ENCODE assay signal across 1 cellular context in the genomic region with DNA sequence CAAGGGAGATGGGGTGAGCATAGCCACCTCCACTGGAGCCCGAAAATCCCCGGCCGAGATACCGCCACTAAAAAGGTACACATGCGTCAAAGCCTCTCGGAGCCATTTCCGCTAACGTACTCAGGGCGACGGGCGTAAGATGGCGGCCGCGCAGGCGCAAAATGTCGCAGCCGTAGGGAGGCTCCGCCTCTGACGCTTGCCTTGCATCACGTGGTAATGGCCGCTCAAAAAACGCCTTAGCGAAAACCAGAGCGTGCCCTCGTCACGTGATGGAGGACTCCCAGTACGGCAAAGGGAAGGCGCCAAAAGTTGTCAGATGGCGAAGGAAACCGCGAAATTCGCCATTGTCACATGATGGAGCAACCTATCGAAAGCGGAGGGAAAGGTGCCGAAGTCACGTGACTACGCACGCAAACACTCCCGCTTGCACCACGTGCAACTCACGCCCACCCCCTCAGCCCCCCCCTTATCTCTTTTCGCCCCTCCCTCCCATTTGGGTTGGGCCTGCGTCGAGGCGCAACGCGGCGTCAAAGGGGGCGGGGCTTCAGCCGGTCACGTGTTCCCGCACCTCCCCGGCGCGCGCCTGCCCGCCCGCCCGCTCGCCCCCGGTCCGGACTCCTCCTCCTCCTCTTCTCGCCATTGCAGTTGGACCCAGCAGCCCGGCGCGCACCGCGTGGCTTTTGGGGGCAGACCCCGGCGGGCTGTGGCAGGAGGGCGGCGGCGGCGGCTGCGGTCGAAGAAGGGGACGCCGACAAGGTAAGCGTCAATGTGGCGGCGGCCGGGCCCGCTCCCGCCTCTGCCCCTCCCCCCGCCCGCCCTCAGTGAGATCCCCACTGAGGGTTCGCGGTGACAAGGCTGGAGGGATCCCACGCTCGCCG.
TF ChIP-seq lines count a peak whose summit lies in the region.

A gene (plus strand): TSS at position 615 of the 878 bp plus-strand sequence. CDS start 16,260 bp downstream, outside the sequence.

TF ChIP-seq in K562, 482 proteins besides CTCF, POLR2A, EP300 and RAD21 (continued from another document and continues in another):
- no peak for TF ChIP-seq JUNB (CRISPR knock-in tag; conservative IDR thresholded peaks at IDR 0.05)
- TF ChIP-seq ZC3H11A (IDR thresholded peaks at IDR 0.05; ENCODE audit: low read depth, low read length): peak; percentile 98
- no peak for TF ChIP-seq CBFA2T3 (IDR thresholded peaks at IDR 0.05)
- TF ChIP-seq, protein P1, sequence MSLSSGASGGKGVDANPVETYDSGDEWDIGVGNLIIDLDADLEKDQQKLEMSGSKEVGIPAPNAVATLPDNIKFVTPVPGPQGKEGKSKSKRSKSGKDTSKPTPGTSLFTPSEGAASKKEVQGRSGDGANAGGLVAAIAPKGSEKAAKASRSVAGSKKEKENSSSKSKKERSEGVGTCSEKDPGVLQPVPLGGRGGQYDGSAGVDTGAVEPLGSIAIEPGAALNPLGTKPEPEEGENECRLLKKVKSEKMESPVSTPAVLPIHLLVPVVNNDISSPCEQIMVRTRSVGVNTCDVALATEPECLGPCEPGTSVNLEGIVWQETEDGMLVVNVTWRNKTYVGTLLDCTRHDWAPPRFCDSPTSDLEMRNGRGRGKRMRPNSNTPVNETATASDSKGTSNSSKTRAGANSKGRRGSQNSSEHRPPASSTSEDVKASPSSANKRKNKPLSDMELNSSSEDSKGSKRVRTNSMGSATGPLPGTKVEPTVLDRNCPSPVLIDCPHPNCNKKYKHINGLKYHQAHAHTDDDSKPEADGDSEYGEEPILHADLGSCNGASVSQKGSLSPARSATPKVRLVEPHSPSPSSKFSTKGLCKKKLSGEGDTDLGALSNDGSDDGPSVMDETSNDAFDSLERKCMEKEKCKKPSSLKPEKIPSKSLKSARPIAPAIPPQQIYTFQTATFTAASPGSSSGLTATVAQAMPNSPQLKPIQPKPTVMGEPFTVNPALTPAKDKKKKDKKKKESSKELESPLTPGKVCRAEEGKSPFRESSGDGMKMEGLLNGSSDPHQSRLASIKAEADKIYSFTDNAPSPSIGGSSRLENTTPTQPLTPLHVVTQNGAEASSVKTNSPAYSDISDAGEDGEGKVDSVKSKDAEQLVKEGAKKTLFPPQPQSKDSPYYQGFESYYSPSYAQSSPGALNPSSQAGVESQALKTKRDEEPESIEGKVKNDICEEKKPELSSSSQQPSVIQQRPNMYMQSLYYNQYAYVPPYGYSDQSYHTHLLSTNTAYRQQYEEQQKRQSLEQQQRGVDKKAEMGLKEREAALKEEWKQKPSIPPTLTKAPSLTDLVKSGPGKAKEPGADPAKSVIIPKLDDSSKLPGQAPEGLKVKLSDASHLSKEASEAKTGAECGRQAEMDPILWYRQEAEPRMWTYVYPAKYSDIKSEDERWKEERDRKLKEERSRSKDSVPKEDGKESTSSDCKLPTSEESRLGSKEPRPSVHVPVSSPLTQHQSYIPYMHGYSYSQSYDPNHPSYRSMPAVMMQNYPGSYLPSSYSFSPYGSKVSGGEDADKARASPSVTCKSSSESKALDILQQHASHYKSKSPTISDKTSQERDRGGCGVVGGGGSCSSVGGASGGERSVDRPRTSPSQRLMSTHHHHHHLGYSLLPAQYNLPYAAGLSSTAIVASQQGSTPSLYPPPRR (CRISPR knock-in tag; IDR thresholded peaks at IDR 0.05; ENCODE audit: borderline replicate concordance): peak; percentile 81; the same call in 1 of the 2 replicates
- no peak for TF ChIP-seq SNRNP70 (optimal IDR thresholded peaks at IDR 0.05; ENCODE audit: low read depth, low read length)
- TF ChIP-seq ARHGAP35 (IDR thresholded peaks at IDR 0.05; ENCODE audit: partially characterized antibody): no peak
- no peak for TF ChIP-seq ETV6 (IDR thresholded peaks at IDR 0.05; ENCODE audit: borderline replicate concordance in 1 of 2, low read depth in 2 of 2, low read length in 1 of 2)
- TF ChIP-seq ETV6 (CRISPR knock-in tag; IDR thresholded peaks at IDR 0.05; ENCODE audit: borderline replicate concordance): no peak
- TF ChIP-seq SOX6 (IDR thresholded peaks at IDR 0.05): peak; percentile 73
- TF ChIP-seq, protein P2, sequence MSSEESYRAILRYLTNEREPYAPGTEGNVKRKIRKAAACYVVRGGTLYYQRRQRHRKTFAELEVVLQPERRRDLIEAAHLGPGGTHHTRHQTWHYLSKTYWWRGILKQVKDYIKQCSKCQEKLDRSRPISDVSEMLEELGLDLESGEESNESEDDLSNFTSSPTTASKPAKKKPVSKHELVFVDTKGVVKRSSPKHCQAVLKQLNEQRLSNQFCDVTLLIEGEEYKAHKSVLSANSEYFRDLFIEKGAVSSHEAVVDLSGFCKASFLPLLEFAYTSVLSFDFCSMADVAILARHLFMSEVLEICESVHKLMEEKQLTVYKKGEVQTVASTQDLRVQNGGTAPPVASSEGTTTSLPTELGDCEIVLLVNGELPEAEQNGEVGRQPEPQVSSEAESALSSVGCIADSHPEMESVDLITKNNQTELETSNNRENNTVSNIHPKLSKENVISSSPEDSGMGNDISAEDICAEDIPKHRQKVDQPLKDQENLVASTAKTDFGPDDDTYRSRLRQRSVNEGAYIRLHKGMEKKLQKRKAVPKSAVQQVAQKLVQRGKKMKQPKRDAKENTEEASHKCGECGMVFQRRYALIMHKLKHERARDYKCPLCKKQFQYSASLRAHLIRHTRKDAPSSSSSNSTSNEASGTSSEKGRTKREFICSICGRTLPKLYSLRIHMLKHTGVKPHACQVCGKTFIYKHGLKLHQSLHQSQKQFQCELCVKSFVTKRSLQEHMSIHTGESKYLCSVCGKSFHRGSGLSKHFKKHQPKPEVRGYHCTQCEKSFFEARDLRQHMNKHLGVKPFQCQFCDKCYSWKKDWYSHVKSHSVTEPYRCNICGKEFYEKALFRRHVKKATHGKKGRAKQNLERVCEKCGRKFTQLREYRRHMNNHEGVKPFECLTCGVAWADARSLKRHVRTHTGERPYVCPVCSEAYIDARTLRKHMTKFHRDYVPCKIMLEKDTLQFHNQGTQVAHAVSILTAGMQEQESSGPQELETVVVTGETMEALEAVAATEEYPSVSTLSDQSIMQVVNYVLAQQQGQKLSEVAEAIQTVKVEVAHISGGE (CRISPR knock-in tag; IDR thresholded peaks at IDR 0.05): peak in 1 of 3 experiments; percentile 78; a peak in 2 of 6 replicates
- TF ChIP-seq SRSF1 (IDR thresholded peaks at IDR 0.05; ENCODE audit: low read depth, low read length): no peak
- no peak for TF ChIP-seq NCOA4 (IDR thresholded peaks at IDR 0.05; ENCODE audit: partially characterized antibody)
- no peak for TF ChIP-seq PHF21A (IDR thresholded peaks at IDR 0.05; ENCODE audit: borderline replicate concordance, low read depth)
- TF ChIP-seq, protein P3, sequence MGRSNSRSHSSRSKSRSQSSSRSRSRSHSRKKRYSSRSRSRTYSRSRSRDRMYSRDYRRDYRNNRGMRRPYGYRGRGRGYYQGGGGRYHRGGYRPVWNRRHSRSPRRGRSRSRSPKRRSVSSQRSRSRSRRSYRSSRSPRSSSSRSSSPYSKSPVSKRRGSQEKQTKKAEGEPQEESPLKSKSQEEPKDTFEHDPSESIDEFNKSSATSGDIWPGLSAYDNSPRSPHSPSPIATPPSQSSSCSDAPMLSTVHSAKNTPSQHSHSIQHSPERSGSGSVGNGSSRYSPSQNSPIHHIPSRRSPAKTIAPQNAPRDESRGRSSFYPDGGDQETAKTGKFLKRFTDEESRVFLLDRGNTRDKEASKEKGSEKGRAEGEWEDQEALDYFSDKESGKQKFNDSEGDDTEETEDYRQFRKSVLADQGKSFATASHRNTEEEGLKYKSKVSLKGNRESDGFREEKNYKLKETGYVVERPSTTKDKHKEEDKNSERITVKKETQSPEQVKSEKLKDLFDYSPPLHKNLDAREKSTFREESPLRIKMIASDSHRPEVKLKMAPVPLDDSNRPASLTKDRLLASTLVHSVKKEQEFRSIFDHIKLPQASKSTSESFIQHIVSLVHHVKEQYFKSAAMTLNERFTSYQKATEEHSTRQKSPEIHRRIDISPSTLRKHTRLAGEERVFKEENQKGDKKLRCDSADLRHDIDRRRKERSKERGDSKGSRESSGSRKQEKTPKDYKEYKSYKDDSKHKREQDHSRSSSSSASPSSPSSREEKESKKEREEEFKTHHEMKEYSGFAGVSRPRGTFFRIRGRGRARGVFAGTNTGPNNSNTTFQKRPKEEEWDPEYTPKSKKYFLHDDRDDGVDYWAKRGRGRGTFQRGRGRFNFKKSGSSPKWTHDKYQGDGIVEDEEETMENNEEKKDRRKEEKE (IDR thresholded peaks at IDR 0.05; ENCODE audit: borderline replicate concordance in 1 of 2, control insufficient read depth in 1 of 2, low read depth in 2 of 2, low read length in 1 of 2): no peak
- TF ChIP-seq ZNF584 (CRISPR knock-in tag; IDR thresholded peaks at IDR 0.05; ENCODE audit: low read depth): peak; percentile 94
- TF ChIP-seq ZNF41 (CRISPR knock-in tag; conservative IDR thresholded peaks at IDR 0.05): no peak; the same call in 1 of the 2 replicates
- TF ChIP-seq KAT2B (IDR thresholded peaks at IDR 0.05; ENCODE audit: low read depth, low read length): no peak
- TF ChIP-seq ZC3H8 (IDR thresholded peaks at IDR 0.05): no peak
- peak; percentile 82 for TF ChIP-seq E2F3 (CRISPR knock-in tag; IDR thresholded peaks at IDR 0.05)
- TF ChIP-seq, protein P4, sequence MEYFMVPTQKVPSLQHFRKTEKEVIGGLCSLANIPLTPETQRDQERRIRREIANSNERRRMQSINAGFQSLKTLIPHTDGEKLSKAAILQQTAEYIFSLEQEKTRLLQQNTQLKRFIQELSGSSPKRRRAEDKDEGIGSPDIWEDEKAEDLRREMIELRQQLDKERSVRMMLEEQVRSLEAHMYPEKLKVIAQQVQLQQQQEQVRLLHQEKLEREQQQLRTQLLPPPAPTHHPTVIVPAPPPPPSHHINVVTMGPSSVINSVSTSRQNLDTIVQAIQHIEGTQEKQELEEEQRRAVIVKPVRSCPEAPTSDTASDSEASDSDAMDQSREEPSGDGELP (CRISPR knock-in tag; IDR thresholded peaks at IDR 0.05; ENCODE audit: borderline replicate concordance): peak; percentile 93
- TF ChIP-seq DDX20 (tag; IDR thresholded peaks at IDR 0.05; ENCODE audit: low read depth): no peak
- TF ChIP-seq ZNF57 (CRISPR knock-in tag; IDR thresholded peaks at IDR 0.05): no peak
- TF ChIP-seq POLR3A (IDR thresholded peaks at IDR 0.05; ENCODE audit: borderline replicate concordance, extremely low read depth, insufficient read depth, insufficient read length): no peak
- TF ChIP-seq, protein P5, sequence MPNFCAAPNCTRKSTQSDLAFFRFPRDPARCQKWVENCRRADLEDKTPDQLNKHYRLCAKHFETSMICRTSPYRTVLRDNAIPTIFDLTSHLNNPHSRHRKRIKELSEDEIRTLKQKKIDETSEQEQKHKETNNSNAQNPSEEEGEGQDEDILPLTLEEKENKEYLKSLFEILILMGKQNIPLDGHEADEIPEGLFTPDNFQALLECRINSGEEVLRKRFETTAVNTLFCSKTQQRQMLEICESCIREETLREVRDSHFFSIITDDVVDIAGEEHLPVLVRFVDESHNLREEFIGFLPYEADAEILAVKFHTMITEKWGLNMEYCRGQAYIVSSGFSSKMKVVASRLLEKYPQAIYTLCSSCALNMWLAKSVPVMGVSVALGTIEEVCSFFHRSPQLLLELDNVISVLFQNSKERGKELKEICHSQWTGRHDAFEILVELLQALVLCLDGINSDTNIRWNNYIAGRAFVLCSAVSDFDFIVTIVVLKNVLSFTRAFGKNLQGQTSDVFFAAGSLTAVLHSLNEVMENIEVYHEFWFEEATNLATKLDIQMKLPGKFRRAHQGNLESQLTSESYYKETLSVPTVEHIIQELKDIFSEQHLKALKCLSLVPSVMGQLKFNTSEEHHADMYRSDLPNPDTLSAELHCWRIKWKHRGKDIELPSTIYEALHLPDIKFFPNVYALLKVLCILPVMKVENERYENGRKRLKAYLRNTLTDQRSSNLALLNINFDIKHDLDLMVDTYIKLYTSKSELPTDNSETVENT (CRISPR knock-in tag; IDR thresholded peaks at IDR 0.05): peak; percentile 55; the same call in 1 of the 2 replicates
- no peak for TF ChIP-seq ZEB2 (IDR thresholded peaks at IDR 0.05)
- no peak for TF ChIP-seq HEY1 (CRISPR knock-in tag; IDR thresholded peaks at IDR 0.05; ENCODE audit: borderline replicate concordance)
- TF ChIP-seq ZNF696 (CRISPR knock-in tag; conservative IDR thresholded peaks at IDR 0.05): no peak
- no peak for TF ChIP-seq CREBBP (IDR thresholded peaks at IDR 0.05; ENCODE audit: low read depth, low read length)
- no peak for TF ChIP-seq BMI1 (IDR thresholded peaks at IDR 0.05; ENCODE audit: low read length)
- TF ChIP-seq COPS2 (conservative IDR thresholded peaks at IDR 0.05): no peak
- 0 out of 2 replicates have a peak, but pooled peaks have one; percentile 28 for TF ChIP-seq TCF7L2 (IDR thresholded peaks at IDR 0.05; ENCODE audit: low read depth, low read length)
- TF ChIP-seq, protein P6, sequence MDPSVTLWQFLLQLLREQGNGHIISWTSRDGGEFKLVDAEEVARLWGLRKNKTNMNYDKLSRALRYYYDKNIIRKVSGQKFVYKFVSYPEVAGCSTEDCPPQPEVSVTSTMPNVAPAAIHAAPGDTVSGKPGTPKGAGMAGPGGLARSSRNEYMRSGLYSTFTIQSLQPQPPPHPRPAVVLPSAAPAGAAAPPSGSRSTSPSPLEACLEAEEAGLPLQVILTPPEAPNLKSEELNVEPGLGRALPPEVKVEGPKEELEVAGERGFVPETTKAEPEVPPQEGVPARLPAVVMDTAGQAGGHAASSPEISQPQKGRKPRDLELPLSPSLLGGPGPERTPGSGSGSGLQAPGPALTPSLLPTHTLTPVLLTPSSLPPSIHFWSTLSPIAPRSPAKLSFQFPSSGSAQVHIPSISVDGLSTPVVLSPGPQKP (CRISPR knock-in tag; IDR thresholded peaks at IDR 0.05): no peak
- TF ChIP-seq ZNF79 (CRISPR knock-in tag; IDR thresholded peaks at IDR 0.05; ENCODE audit: low read depth): no peak
- TF ChIP-seq ZNF445 (CRISPR knock-in tag; IDR thresholded peaks at IDR 0.05; ENCODE audit: low read depth): no peak
- no peak; the same call in 1 of the 2 replicates for TF ChIP-seq CBX1 (IDR thresholded peaks at IDR 0.05; ENCODE audit: low read depth)
- TF ChIP-seq ELF2 (CRISPR knock-in tag; IDR thresholded peaks at IDR 0.05): peak; percentile 93
- TF ChIP-seq RFX7 (CRISPR knock-in tag; IDR thresholded peaks at IDR 0.05): peak; percentile 5; the same call in 1 of the 2 replicates
- no peak for TF ChIP-seq ZKSCAN3 (CRISPR knock-in tag; IDR thresholded peaks at IDR 0.05)
- TF ChIP-seq, protein P7, sequence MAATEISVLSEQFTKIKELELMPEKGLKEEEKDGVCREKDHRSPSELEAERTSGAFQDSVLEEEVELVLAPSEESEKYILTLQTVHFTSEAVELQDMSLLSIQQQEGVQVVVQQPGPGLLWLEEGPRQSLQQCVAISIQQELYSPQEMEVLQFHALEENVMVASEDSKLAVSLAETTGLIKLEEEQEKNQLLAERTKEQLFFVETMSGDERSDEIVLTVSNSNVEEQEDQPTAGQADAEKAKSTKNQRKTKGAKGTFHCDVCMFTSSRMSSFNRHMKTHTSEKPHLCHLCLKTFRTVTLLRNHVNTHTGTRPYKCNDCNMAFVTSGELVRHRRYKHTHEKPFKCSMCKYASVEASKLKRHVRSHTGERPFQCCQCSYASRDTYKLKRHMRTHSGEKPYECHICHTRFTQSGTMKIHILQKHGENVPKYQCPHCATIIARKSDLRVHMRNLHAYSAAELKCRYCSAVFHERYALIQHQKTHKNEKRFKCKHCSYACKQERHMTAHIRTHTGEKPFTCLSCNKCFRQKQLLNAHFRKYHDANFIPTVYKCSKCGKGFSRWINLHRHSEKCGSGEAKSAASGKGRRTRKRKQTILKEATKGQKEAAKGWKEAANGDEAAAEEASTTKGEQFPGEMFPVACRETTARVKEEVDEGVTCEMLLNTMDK (IDR thresholded peaks at IDR 0.05; ENCODE audit: borderline replicate concordance, insufficient read depth, low read depth, low read length, poor library complexity, severe bottlenecking): no peak
